ENCODE assay signal across 2 cellular contexts in the genomic region with DNA sequence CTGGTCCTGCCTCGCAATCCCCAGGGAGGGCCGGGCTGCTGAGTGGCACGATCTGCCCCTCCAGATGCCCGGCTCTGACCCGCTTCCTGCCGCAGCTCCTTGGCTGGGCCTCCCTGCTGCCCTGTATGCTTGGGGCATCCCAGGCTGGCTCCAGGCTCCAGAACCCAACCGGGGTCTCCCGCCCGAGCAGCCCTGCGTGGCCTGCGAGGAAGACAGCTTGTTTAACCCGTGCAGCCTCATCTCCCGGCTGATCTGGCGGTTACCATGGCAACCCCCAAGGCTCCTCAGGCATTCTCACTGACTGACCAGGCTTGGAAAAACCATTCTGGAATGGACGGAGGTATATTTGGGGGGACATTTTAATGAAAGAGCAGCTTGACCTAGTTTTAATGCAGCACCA.
TF ChIP-seq lines count a peak whose summit lies in the region.

No MANE protein-coding gene starts in this region.

TF ChIP-seq in SK-N-SH, 30 proteins besides CTCF, POLR2A, EP300 and RAD21 (continued from another document):
- no peak for TF ChIP-seq MXI1 (IDR thresholded peaks at IDR 0.05; ENCODE audit: low read depth, low read length)
- no peak for TF ChIP-seq NRF1 (IDR thresholded peaks at IDR 0.05; ENCODE audit: low read depth, low read length)
- TF ChIP-seq TEAD4 (IDR thresholded peaks at IDR 0.05; ENCODE audit: borderline replicate concordance, insufficient read depth) = no peak
- TF ChIP-seq POLR2AphosphoS5 (IDR thresholded peaks at IDR 0.05; ENCODE audit: low read depth, low read length) = no peak
- no peak for TF ChIP-seq NFIC (IDR thresholded peaks at IDR 0.05; ENCODE audit: borderline replicate concordance)
- no peak for TF ChIP-seq SMC3 (IDR thresholded peaks at IDR 0.05; ENCODE audit: low read depth, low read length)
- no peak for TF ChIP-seq TCF12 (IDR thresholded peaks at IDR 0.05)
- TF ChIP-seq, protein P1, sequence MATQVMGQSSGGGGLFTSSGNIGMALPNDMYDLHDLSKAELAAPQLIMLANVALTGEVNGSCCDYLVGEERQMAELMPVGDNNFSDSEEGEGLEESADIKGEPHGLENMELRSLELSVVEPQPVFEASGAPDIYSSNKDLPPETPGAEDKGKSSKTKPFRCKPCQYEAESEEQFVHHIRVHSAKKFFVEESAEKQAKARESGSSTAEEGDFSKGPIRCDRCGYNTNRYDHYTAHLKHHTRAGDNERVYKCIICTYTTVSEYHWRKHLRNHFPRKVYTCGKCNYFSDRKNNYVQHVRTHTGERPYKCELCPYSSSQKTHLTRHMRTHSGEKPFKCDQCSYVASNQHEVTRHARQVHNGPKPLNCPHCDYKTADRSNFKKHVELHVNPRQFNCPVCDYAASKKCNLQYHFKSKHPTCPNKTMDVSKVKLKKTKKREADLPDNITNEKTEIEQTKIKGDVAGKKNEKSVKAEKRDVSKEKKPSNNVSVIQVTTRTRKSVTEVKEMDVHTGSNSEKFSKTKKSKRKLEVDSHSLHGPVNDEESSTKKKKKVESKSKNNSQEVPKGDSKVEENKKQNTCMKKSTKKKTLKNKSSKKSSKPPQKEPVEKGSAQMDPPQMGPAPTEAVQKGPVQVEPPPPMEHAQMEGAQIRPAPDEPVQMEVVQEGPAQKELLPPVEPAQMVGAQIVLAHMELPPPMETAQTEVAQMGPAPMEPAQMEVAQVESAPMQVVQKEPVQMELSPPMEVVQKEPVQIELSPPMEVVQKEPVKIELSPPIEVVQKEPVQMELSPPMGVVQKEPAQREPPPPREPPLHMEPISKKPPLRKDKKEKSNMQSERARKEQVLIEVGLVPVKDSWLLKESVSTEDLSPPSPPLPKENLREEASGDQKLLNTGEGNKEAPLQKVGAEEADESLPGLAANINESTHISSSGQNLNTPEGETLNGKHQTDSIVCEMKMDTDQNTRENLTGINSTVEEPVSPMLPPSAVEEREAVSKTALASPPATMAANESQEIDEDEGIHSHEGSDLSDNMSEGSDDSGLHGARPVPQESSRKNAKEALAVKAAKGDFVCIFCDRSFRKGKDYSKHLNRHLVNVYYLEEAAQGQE (IDR thresholded peaks at IDR 0.05; ENCODE audit: low read depth, low read length) = no peak
- no peak for TF ChIP-seq GATA2 (CRISPR knock-in tag; IDR thresholded peaks at IDR 0.05)
- no peak for TF ChIP-seq EZH2phosphoT487 (IDR thresholded peaks at IDR 0.05; ENCODE audit: borderline replicate concordance, low read depth)
- TF ChIP-seq, protein P2, sequence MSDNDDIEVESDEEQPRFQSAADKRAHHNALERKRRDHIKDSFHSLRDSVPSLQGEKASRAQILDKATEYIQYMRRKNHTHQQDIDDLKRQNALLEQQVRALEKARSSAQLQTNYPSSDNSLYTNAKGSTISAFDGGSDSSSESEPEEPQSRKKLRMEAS (IDR thresholded peaks at IDR 0.05; ENCODE audit: low read depth) = no peak
- no peak for TF ChIP-seq FOXM1 (IDR thresholded peaks at IDR 0.05; ENCODE audit: low read depth)
- TF ChIP-seq JUND (IDR thresholded peaks at IDR 0.05) = no peak
TF ChIP-seq in SK-N-SH: peak in this region for 0.

TF ChIP-seq in SK-N-SH treated with all-trans-retinoic acid at 6 μM for 48 hours, 23 proteins besides CTCF, POLR2A, EP300 and RAD21 (continued from another document):
- TF ChIP-seq, protein P3, sequence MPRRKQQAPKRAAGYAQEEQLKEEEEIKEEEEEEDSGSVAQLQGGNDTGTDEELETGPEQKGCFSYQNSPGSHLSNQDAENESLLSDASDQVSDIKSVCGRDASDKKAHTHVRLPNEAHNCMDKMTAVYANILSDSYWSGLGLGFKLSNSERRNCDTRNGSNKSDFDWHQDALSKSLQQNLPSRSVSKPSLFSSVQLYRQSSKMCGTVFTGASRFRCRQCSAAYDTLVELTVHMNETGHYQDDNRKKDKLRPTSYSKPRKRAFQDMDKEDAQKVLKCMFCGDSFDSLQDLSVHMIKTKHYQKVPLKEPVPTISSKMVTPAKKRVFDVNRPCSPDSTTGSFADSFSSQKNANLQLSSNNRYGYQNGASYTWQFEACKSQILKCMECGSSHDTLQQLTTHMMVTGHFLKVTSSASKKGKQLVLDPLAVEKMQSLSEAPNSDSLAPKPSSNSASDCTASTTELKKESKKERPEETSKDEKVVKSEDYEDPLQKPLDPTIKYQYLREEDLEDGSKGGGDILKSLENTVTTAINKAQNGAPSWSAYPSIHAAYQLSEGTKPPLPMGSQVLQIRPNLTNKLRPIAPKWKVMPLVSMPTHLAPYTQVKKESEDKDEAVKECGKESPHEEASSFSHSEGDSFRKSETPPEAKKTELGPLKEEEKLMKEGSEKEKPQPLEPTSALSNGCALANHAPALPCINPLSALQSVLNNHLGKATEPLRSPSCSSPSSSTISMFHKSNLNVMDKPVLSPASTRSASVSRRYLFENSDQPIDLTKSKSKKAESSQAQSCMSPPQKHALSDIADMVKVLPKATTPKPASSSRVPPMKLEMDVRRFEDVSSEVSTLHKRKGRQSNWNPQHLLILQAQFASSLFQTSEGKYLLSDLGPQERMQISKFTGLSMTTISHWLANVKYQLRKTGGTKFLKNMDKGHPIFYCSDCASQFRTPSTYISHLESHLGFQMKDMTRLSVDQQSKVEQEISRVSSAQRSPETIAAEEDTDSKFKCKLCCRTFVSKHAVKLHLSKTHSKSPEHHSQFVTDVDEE (CRISPR knock-in tag; IDR thresholded peaks at IDR 0.05) = no peak
- TF ChIP-seq TOX (CRISPR knock-in tag; IDR thresholded peaks at IDR 0.05; ENCODE audit: borderline replicate concordance) (no peak), PPARA (CRISPR knock-in tag; IDR thresholded peaks at IDR 0.05; ENCODE audit: borderline replicate concordance) (no peak), BACH2 (CRISPR knock-in tag; IDR thresholded peaks at IDR 0.05; ENCODE audit: borderline replicate concordance) (no peak), ISL1 (CRISPR knock-in tag; IDR thresholded peaks at IDR 0.05) (no peak)
- TF ChIP-seq, protein P4, sequence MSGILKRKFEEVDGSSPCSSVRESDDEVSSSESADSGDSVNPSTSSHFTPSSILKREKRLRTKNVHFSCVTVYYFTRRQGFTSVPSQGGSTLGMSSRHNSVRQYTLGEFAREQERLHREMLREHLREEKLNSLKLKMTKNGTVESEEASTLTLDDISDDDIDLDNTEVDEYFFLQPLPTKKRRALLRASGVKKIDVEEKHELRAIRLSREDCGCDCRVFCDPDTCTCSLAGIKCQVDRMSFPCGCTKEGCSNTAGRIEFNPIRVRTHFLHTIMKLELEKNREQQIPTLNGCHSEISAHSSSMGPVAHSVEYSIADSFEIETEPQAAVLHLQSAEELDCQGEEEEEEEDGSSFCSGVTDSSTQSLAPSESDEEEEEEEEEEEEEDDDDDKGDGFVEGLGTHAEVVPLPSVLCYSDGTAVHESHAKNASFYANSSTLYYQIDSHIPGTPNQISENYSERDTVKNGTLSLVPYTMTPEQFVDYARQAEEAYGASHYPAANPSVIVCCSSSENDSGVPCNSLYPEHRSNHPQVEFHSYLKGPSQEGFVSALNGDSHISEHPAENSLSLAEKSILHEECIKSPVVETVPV (CRISPR knock-in tag; IDR thresholded peaks at IDR 0.05) = no peak
